ENCODE assay signal across 14 cellular contexts in the genomic region with DNA sequence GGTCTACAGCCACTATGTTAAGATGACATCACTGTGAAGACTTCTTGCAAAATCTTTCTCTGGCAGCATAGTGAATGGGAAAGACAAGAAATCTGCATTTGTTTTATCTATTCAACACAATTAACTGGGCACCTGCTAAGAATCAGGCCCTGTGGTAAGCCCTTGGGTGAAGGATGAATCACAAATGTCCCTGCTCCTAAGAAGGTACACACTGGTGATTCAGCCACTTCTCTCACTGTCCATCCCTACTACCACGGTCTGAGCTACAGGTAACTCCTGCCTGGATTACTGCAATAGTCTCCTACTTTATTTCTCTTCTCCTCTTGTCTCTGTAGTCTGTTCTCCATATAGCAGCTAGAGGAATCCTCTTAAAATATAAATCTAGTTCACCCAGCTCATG.
"Had no signal": no experiment of that assay in that cellular context is flagged by ENCODE, and none has a peak within 500 bp of the region (broad histone marks: within the 10 kb centered on the region; RNA-seq: fewer than 3 reads in every experiment).

No MANE protein-coding gene starts in this region.

- H3K27ac ChIP-seq: cardiac muscle cell, epithelial cell of prostate, lower lobe of right lung had no signal

- H3K4me1 ChIP-seq: lower lobe of right lung had no signal

- H3K27me3 ChIP-seq: cardiac muscle cell had no signal

- H3K4me3 ChIP-seq: cardiac muscle cell, lower lobe of right lung had no signal

- DNase-seq: activated CD4-positive, alpha-beta T cell treated with anti-CD3 and anti-CD28 coated beads, Interleukin-2, amount 50 U/mL, for 1 hour; activated CD8-positive, alpha-beta memory T cell treated with anti-CD3 and anti-CD28 coated beads, Interleukin-2, amount 50 U/mL, for 4 hours; activated effector memory CD4-positive, alpha-beta T cell treated with Interleukin-2 at 50 U/mL for 16 hours; activated T-cell treated with anti-CD3 and anti-CD28 coated beads, Interleukin-2, amount 50 U/mL, for 4 hours; effector memory CD8-positive, alpha-beta T cell; glutamatergic neuron; hypothalamus; islet precursor cell; lower lobe of right lung; retina; stimulated activated CD8-positive, alpha-beta memory T cell treated with anti-CD3 and anti-CD28 coated beads, Interleukin-4, amount 100 ng/mL, for 48 hours; stimulated activated naive CD4-positive, alpha-beta T cell had no signal

- H3K9me3 ChIP-seq: lower lobe of right lung had no signal

- H3K36me3 ChIP-seq: cardiac muscle cell had no signal
